ENCODE assay signal across 1 cellular context in the genomic region with DNA sequence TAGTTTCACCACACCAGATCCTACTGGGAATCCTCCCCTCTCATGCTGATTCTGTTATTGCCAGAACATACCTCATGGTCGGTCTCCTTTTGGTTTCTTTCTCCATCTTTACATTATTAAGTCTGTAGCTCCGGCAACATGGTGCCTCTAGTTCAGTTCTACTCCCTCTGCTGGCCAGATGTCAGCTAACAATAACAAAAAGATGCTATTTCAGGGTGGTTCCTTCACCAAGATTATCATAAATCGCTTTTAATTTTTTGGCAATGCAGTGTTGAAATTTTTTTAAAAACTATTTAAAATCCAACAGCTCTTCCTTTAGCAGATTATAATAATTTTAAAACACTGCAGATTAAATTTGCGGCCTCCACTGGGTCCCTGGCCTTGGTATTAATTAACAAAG.
TF ChIP-seq lines count a peak whose summit lies in the region.

No MANE protein-coding gene starts in this region.

TF ChIP-seq in GM23338, 12 proteins besides CTCF, POLR2A, EP300 and RAD21 (continued from another document):
- no peak for TF ChIP-seq ZNF462 (CRISPR knock-in tag; IDR thresholded peaks at IDR 0.05)
- no peak for TF ChIP-seq CREB1 (CRISPR knock-in tag; IDR thresholded peaks at IDR 0.05; ENCODE audit: low read depth)
TF ChIP-seq in GM23338: peak in this region for 0.
